Comparison of ENCODE assay signal across 12 cellular contexts in genomic region chr12:96234591-96235496, GRCh38. TPM values are rescaled to one million over a fixed set of nuclear protein-coding genes. Genes with fewer than 3 reads are reported as not detected.
DNase-seq lines count a peak whose midpoint lies in the region; ATAC-seq and TF ChIP-seq lines count a peak whose summit lies in the region.
"Had no signal": no experiment of that assay in that cellular context is flagged by ENCODE, and none has a peak within 500 bp of the region (broad histone marks: within the 10 kb centered on the region; RNA-seq: fewer than 3 reads in every experiment).

No MANE protein-coding gene starts in this region.

- peak; percentile 28 for DNase-seq in COR-L47 (lab: John Stamatoyannopoulos, UW)
- no peak for DNase-seq in WERI-Rb-1
- no peak for DNase-seq in immature natural killer cell
- DNase-seq in LoVo (ENCODE audit: low spot score), result no peak
- no peak for DNase-seq in body of pancreas
- DNase-seq: activated B cell treated with CpG ODN at 0.5 μM for 24 hours, activated gamma-delta T cell treated with Interleukin-2 at 50 U/mL for 16 hours, DND-41, NCI-H510A had no signal

- no peak for ATAC-seq in GM18868 (IDR thresholded peaks at IDR 0.05; ENCODE audit: unreplicated experiment)
- no peak for ATAC-seq in body of pancreas

- H3K4me1 Mint-ChIP-seq in immature natural killer cell, result peaks cover 50 to 62% of the 10 kb centered on the region in 2 donors

- WGBS in body of pancreas, 2 donors, result 84 to 92% methylated on average over 21 to 22 of the region's 22 CpGs

- H3K9ac ChIP-seq in skeletal muscle tissue (ENCODE audit: low read depth in 1 of 3, low read length in 3 of 3), result peak overlapping the region in 1 of 3 donors; percentile 43

- H3K4me3 ChIP-seq in WERI-Rb-1 (ENCODE audit: low read depth, low read length) (no peak overlapping the region), skeletal muscle tissue (ENCODE audit: low read length in 3 of 3) (peak overlapping the region in 1 of 3 donors; percentile 14), body of pancreas (no peak overlapping the region)
- H3K4me3 ChIP-seq: SJSA1 had no signal

- peaks cover 0 to 8% (median 6%) of the 10 kb centered on the region in 3 donors for H3K36me3 Mint-ChIP-seq in immature natural killer cell

- H3K4me1 ChIP-seq in skeletal muscle tissue (ENCODE audit: control insufficient read depth in 3 of 3, insufficient read depth in 3 of 3, low read length in 3 of 3) (peaks cover 52 to 55% (median 52%) of the 10 kb centered on the region in 3 donors), body of pancreas (peaks cover 9% of the 10 kb centered on the region)

- H3K36me3 ChIP-seq in WERI-Rb-1, result no peaks in the 10 kb centered on the region
- H3K36me3 ChIP-seq in skeletal muscle tissue (ENCODE audit: control insufficient read depth in 3 of 3, insufficient read depth in 3 of 3, low read length in 3 of 3), result no peaks in the 10 kb centered on the region
- H3K36me3 ChIP-seq in body of pancreas (replicated peaks in 1 of 2; ENCODE audit: insufficient read depth in 1 of 2, low read depth in 2 of 2), result no peaks in the 10 kb centered on the region

- intact Hi-C loops in body of pancreas (cut with DNase I), result no loop called here

- TF ChIP-seq POLR2A in body of pancreas (IDR thresholded peaks at IDR 0.05), result no peak

- peaks cover 6 to 11% (median 8%) of the 10 kb centered on the region in 3 donors for H3K27me3 Mint-ChIP-seq in immature natural killer cell (ENCODE audit: low read depth in 3 of 3)
- H3K27me3 Mint-ChIP-seq: activated B cell treated with CpG ODN at 0.5 μM for 24 hours had no signal

- H3K4me3 Mint-ChIP-seq in immature natural killer cell, result peak overlapping the region in 3 of 5 donors; percentile 35 to 71 (median 47)
- H3K4me3 Mint-ChIP-seq: activated B cell treated with CpG ODN at 0.5 μM for 24 hours had no signal

- H3K27ac ChIP-seq in WERI-Rb-1 (peak overlapping the region; percentile 57), skeletal muscle tissue (ENCODE audit: low read depth, low read length) (peak overlapping the region; percentile 76), body of pancreas (no peak overlapping the region)
- H3K27ac ChIP-seq: SJSA1 had no signal

- no peaks in the 10 kb centered on the region for H3K9me3 Mint-ChIP-seq in immature natural killer cell
- H3K9me3 Mint-ChIP-seq: activated B cell treated with CpG ODN at 0.5 μM for 24 hours had no signal

- no peaks in the 10 kb centered on the region for H3K9me3 ChIP-seq in WERI-Rb-1 (ENCODE audit: severe bottlenecking)
- H3K9me3 ChIP-seq in skeletal muscle tissue (ENCODE audit: control insufficient read depth in 3 of 3, low read length in 3 of 3), result no peaks in the 10 kb centered on the region
- H3K9me3 ChIP-seq in body of pancreas, result no peaks in the 10 kb centered on the region
- H3K9me3 ChIP-seq: SJSA1 had no signal

- peak overlapping the region in 5 of 6 donors; percentile 78 to 99 (median 83) for H3K27ac Mint-ChIP-seq in immature natural killer cell
- H3K27ac Mint-ChIP-seq: activated B cell treated with CpG ODN at 0.5 μM for 24 hours had no signal

- H3K27me3 ChIP-seq in WERI-Rb-1 (ENCODE audit: insufficient read depth, low read depth, severe bottlenecking) (no peaks in the 10 kb centered on the region), skeletal muscle tissue (ENCODE audit: control insufficient read depth in 3 of 3, insufficient read depth in 3 of 3, low read length in 3 of 3) (peaks cover 0 to 22% (median 12%) of the 10 kb centered on the region in 3 donors), body of pancreas (no peaks in the 10 kb centered on the region)
- H3K27me3 ChIP-seq: SJSA1 had no signal

- no peak for TF ChIP-seq CTCF in WERI-Rb-1 (IDR thresholded peaks at IDR 0.05; ENCODE audit: low read depth, low read length)
- no peak for TF ChIP-seq CTCF in body of pancreas (IDR thresholded peaks at IDR 0.05)

RNA-seq across cellular contexts. Expression of gene ELK3, which starts 40.7 kb away (rescaled TPM):
- 10 to 100 TPM in 1 of 3 donors, 1 to 10 TPM in 2; 4.7 to 21.7 (median 6.9) TPM for polyA plus RNA-seq in immature natural killer cell
- total RNA-seq in skeletal muscle tissue (9.9 TPM), body of pancreas (1 to 10 TPM; 4.9 to 8.0 TPM)

Comparison
In these comparisons a context has a peak if more than half of its experiments do, and no peak if none do; other contexts are left out.
1. H3K27ac ChIP-seq: peak in WERI-Rb-1 (single experiment) and skeletal muscle tissue (single experiment); none in body of pancreas (0 of 4).